1 cellular context compared by ENCODE assay signal in genomic region chr15:77416954-77417353, GRCh38.
TF ChIP-seq lines count a peak whose summit lies in the region.

No MANE protein-coding gene starts in this region.

TF ChIP-seq in K562, 482 proteins besides CTCF, POLR2A, EP300 and RAD21:
- TF ChIP-seq, protein P1, sequence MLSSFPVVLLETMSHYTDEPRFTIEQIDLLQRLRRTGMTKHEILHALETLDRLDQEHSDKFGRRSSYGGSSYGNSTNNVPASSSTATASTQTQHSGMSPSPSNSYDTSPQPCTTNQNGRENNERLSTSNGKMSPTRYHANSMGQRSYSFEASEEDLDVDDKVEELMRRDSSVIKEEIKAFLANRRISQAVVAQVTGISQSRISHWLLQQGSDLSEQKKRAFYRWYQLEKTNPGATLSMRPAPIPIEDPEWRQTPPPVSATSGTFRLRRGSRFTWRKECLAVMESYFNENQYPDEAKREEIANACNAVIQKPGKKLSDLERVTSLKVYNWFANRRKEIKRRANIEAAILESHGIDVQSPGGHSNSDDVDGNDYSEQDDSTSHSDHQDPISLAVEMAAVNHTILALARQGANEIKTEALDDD (IDR thresholded peaks at IDR 0.05) = 0 out of 2 replicates have a peak, but pooled peaks have one; percentile 40
- TF ChIP-seq, protein P2, sequence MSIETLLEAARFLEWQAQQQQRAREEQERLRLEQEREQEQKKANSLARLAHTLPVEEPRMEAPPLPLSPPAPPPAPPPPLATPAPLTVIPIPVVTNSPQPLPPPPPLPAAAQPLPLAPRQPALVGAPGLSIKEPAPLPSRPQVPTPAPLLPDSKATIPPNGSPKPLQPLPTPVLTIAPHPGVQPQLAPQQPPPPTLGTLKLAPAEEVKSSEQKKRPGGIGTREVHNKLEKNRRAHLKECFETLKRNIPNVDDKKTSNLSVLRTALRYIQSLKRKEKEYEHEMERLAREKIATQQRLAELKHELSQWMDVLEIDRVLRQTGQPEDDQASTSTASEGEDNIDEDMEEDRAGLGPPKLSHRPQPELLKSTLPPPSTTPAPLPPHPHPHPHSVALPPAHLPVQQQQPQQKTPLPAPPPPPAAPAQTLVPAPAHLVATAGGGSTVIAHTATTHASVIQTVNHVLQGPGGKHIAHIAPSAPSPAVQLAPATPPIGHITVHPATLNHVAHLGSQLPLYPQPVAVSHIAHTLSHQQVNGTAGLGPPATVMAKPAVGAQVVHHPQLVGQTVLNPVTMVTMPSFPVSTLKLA (conservative IDR thresholded peaks at IDR 0.05) = no peak
- TF ChIP-seq JUND (IDR thresholded peaks at IDR 0.05; ENCODE audit: borderline replicate concordance, low read depth, low read length) = peak; percentile 26; the same call in 1 of the 2 replicates
- no peak for TF ChIP-seq JUND (tag; IDR thresholded peaks at IDR 0.05; ENCODE audit: borderline replicate concordance, low read depth, low read length)
